25 cellular contexts compared by ENCODE assay signal in genomic region chr20:9092101-9092500, GRCh38. TPM values are rescaled to one million over a fixed set of nuclear protein-coding genes. Genes with fewer than 3 reads are reported as not detected.
"Had no signal": no experiment of that assay in that cellular context is flagged by ENCODE, and none has a peak within 500 bp of the region (broad histone marks: within the 10 kb centered on the region; RNA-seq: fewer than 3 reads in every experiment).

No MANE protein-coding gene starts in this region.

- H3K4me1 ChIP-seq: pancreas, right lobe of liver, uterus had no signal

- H3K4me1 Mint-ChIP-seq: activated CD4-positive, alpha-beta memory T cell treated with anti-CD3 and anti-CD28 coated beads, Interleukin-2, amount 10 ng/mL, durations not matched to agents 7 days and 5 days; activated naive CD8-positive, alpha-beta T cell treated with anti-CD3 and anti-CD28 coated beads, Interleukin-2, amount 10 ng/mL, durations not matched to agents 7 days and 5 days; naive B cell; stimulated activated memory B cell treated with anti-CD40 and anti-IgM and Interleukin-4, amounts not matched to agents 10 μg/mL and 1 μg/mL and 100 μg/mL, for 72 hours; T-helper 17 cell had no signal

- ATAC-seq: activated T-cell treated with anti-CD3 and anti-CD28 coated beads, Interleukin-2, amount 50 U/mL, for 72 hours; gastroesophageal sphincter; pancreas; right lobe of liver; stimulated activated memory B cell treated with anti-CD40 and anti-IgM and Interleukin-4, amounts not matched to agents 10 μg/mL and 1 μg/mL and 100 μg/mL, for 72 hours; T-helper 17 cell had no signal

- H3K4me3 ChIP-seq: coronary artery, gastroesophageal sphincter, lung, pancreas, right lobe of liver, smooth muscle cell, stomach, suprapubic skin, transverse colon, uterus had no signal

- H3K27ac ChIP-seq: coronary artery, pancreas, right lobe of liver, transverse colon had no signal

- H3K9me3 ChIP-seq: gastroesophageal sphincter, pancreas, right lobe of liver, stomach, suprapubic skin, transverse colon, uterus had no signal

- H3K9me3 Mint-ChIP-seq: activated CD4-positive, alpha-beta memory T cell treated with anti-CD3 and anti-CD28 coated beads, Interleukin-2, amount 10 ng/mL, durations not matched to agents 7 days and 5 days; activated naive CD4-positive, alpha-beta T cell treated with anti-CD3 and anti-CD28 coated beads for 36 hours; activated naive CD8-positive, alpha-beta T cell treated with anti-CD3 and anti-CD28 coated beads, Interleukin-2, amount 10 ng/mL, durations not matched to agents 7 days and 5 days; activated T-cell treated with anti-CD3 and anti-CD28 coated beads, Interleukin-2, amount 50 U/mL, for 72 hours; endodermal cell; naive B cell; neural crest cell; stimulated activated memory B cell treated with anti-CD40 and anti-IgM and Interleukin-4, amounts not matched to agents 10 μg/mL and 1 μg/mL and 100 μg/mL, for 72 hours had no signal

- H3K4me2 ChIP-seq: smooth muscle cell had no signal

- H3K36me3 Mint-ChIP-seq: activated naive CD8-positive, alpha-beta T cell treated with anti-CD3 and anti-CD28 coated beads, Interleukin-2, amount 10 ng/mL, durations not matched to agents 7 days and 5 days; naive B cell; stimulated activated memory B cell treated with anti-CD40 and anti-IgM and Interleukin-4, amounts not matched to agents 10 μg/mL and 1 μg/mL and 100 μg/mL, for 72 hours had no signal

- H3K27me3 ChIP-seq: gastroesophageal sphincter, pancreas, right lobe of liver, stomach, suprapubic skin, transverse colon, uterus had no signal

- H3K36me3 ChIP-seq: gastroesophageal sphincter, pancreas, right lobe of liver, stomach, suprapubic skin, transverse colon, uterus had no signal

- H3K27me3 Mint-ChIP-seq: activated CD4-positive, alpha-beta memory T cell treated with anti-CD3 and anti-CD28 coated beads, Interleukin-2, amount 10 ng/mL, durations not matched to agents 7 days and 5 days; activated naive CD8-positive, alpha-beta T cell treated with anti-CD3 and anti-CD28 coated beads, Interleukin-2, amount 10 ng/mL, durations not matched to agents 7 days and 5 days; naive B cell; stimulated activated memory B cell treated with anti-CD40 and anti-IgM and Interleukin-4, amounts not matched to agents 10 μg/mL and 1 μg/mL and 100 μg/mL, for 72 hours; T-helper 17 cell had no signal

- DNase-seq: activated CD4-positive, alpha-beta memory T cell treated with anti-CD3 and anti-CD28 coated beads, Interleukin-2, amount 10 ng/mL, durations not matched to agents 7 days and 5 days; activated CD4-positive, alpha-beta T cell treated with anti-CD3 and anti-CD28 coated beads for 48 hours; activated effector memory CD4-positive, alpha-beta T cell treated with Interleukin-2 at 50 U/mL for 16 hours; activated naive CD4-positive, alpha-beta T cell treated with anti-CD3 and anti-CD28 coated beads for 36 hours; activated naive CD8-positive, alpha-beta T cell treated with anti-CD3 and anti-CD28 coated beads, Interleukin-2, amount 10 ng/mL, durations not matched to agents 7 days and 5 days; activated T-cell treated with anti-CD3 and anti-CD28 coated beads, Interleukin-2, amount 50 U/mL, for 72 hours; amniotic stem cell; cerebellar nuclear complex; endodermal cell; kidney; naive B cell; pancreas; right lobe of liver; stimulated activated CD4-positive, alpha-beta T cell treated with anti-CD3 and anti-CD28 coated beads, Interleukin-15, amount 100 ng/mL, for 24 hours; stomach; T-helper 17 cell; transverse colon; uterus had no signal

- H3K27ac Mint-ChIP-seq: activated CD4-positive, alpha-beta memory T cell treated with anti-CD3 and anti-CD28 coated beads, Interleukin-2, amount 10 ng/mL, durations not matched to agents 7 days and 5 days; activated naive CD4-positive, alpha-beta T cell treated with anti-CD3 and anti-CD28 coated beads for 36 hours; activated naive CD8-positive, alpha-beta T cell treated with anti-CD3 and anti-CD28 coated beads, Interleukin-2, amount 10 ng/mL, durations not matched to agents 7 days and 5 days; activated T-cell treated with anti-CD3 and anti-CD28 coated beads, Interleukin-2, amount 50 U/mL, for 72 hours; endodermal cell; naive B cell; stimulated activated memory B cell treated with anti-CD40 and anti-IgM and Interleukin-4, amounts not matched to agents 10 μg/mL and 1 μg/mL and 100 μg/mL, for 72 hours; T-helper 17 cell had no signal

- H3K4me3 Mint-ChIP-seq: activated CD4-positive, alpha-beta memory T cell treated with anti-CD3 and anti-CD28 coated beads, Interleukin-2, amount 10 ng/mL, durations not matched to agents 7 days and 5 days; activated naive CD4-positive, alpha-beta T cell treated with anti-CD3 and anti-CD28 coated beads for 36 hours; activated naive CD8-positive, alpha-beta T cell treated with anti-CD3 and anti-CD28 coated beads, Interleukin-2, amount 10 ng/mL, durations not matched to agents 7 days and 5 days; activated T-cell treated with anti-CD3 and anti-CD28 coated beads, Interleukin-2, amount 50 U/mL, for 72 hours; endodermal cell; naive B cell; neural crest cell; stimulated activated memory B cell treated with anti-CD40 and anti-IgM and Interleukin-4, amounts not matched to agents 10 μg/mL and 1 μg/mL and 100 μg/mL, for 72 hours; T-helper 17 cell had no signal

RNA-seq across cellular contexts. Expression of gene PLCB4, which starts 23.2 kb away (rescaled TPM):
- total RNA-seq: activated CD4-positive, alpha-beta memory T cell treated with anti-CD3 and anti-CD28 coated beads, Interleukin-2, amount 10 ng/mL, durations not matched to agents 7 days and 5 days; activated naive CD4-positive, alpha-beta T cell treated with anti-CD3 and anti-CD28 coated beads for 36 hours; activated naive CD8-positive, alpha-beta T cell treated with anti-CD3 and anti-CD28 coated beads, Interleukin-2, amount 10 ng/mL, durations not matched to agents 7 days and 5 days; activated T-cell treated with anti-CD3 and anti-CD28 coated beads, Interleukin-2, amount 50 U/mL, for 72 hours had no signal
